16 cellular contexts compared by ENCODE assay signal in the genomic region with DNA sequence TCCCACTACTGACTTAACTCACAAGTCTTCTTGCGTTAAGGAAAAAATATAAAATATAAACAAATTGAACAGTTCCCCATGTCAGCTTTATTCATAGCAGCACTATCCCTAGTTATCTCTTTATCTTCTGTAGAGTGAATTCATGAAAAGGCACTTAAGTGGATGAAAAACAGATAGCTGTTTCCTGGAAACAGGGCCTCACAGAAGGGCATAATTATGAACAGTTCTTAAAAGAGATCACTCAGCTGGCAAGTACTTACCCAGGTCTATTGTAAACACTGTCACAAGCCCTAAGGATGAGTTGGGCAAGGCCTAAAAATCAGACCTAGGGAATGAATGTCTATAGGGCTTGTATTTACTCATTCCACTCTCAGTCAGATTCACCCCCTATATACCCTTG. TPM values are rescaled to one million over a fixed set of nuclear protein-coding genes. Genes with fewer than 3 reads are reported as not detected.
DNase-seq lines count a peak whose midpoint lies in the region; ATAC-seq, FAIRE-seq and TF ChIP-seq lines count a peak whose summit lies in the region.
"Had no signal": no experiment of that assay in that cellular context is flagged by ENCODE, and none has a peak within 500 bp of the region (broad histone marks: within the 10 kb centered on the region; RNA-seq: fewer than 3 reads in every experiment).

No MANE protein-coding gene starts in this region.

- DNase-seq in CD4-positive, alpha-beta memory T cell = no peak
- peak; percentile 37 for DNase-seq in NCI-H748 treated with DMSO at 0.1 percent for 48 hours (lab: John Stamatoyannopoulos, UW)
- DNase-seq in GM12878 (ENCODE audit: low read depth, low spot score) = no peak
- DNase-seq in RCC 7860 (ENCODE audit: low spot score) = no peak
- no peak for DNase-seq in SKM-1 treated with dmso at 0.1 percent for 144 hours (lab: John Stamatoyannopoulos, UW; ENCODE audit: unreplicated experiment)
- DNase-seq: activated effector memory CD4-positive, alpha-beta T cell treated with anti-CD3 and anti-CD28 coated beads, Interleukin-2, amount 50 U/mL, for 16 hours; central memory CD4-positive, alpha-beta T cell; lower lobe of right lung; NK-92 treated with Interleukin-12 subunit alpha and Interleukin-12 subunit beta, amount 100 ng/mL, for 24 hours; substantia nigra; SW 1271 had no signal

- H3K4me3 Mint-ChIP-seq in CD4-positive, alpha-beta memory T cell = peak overlapping the region in 2 of 8 donors; percentile 1 to 22

- intact Hi-C loops in CD4-positive, alpha-beta memory T cell (cut with micrococcal nuclease) = no loop called here
- intact Hi-C loops in GM12878 (cut with micrococcal nuclease; ENCODE audit: unreplicated experiment) = no loop called here

- TF ChIP-seq POLR2A in GM12878 (IDR thresholded peaks at IDR 0.05; ENCODE audit: low read depth, low read length) = no peak

- no peak overlapping the region for H3K27ac ChIP-seq in CD4-positive, alpha-beta memory T cell (ENCODE audit: low read depth, low read length)
- no peak overlapping the region for H3K27ac ChIP-seq in HEK293 (ENCODE audit: extremely low read depth, low read depth, low read length)
- no peak overlapping the region for H3K27ac ChIP-seq in GM12878 (ENCODE audit: control insufficient read depth, insufficient read depth)
- H3K27ac ChIP-seq: BLaER1 treated with 17β-estradiol and CSF1 and Interleukin-3, amounts not matched to agents 10 nM and 100 nM; lower lobe of right lung had no signal

- FAIRE-seq in GM12878 (lab: Jason Lieb, UNC) = no peak
- no peak for FAIRE-seq in RCC 7860 (lab: Jason Lieb, UNC)

- H2AFZ ChIP-seq in GM12878 (ENCODE audit: control insufficient read depth, low read depth, low read length) = no peak overlapping the region

- WGBS in GM12878 (ENCODE audit: insufficient coverage, insufficient replicate concordance, low lambda C conversion rate, missing lambda C conversion rate) = 59% methylated on average over 1 of the region's 1 CpG

- in situ Hi-C loops in GM12878 (cut with MboI) = no loop called here

- H3K36me3 ChIP-seq in CD4-positive, alpha-beta memory T cell (ENCODE audit: insufficient read depth, low read length) = no peaks in the 10 kb centered on the region
- H3K36me3 ChIP-seq in HEK293 (ENCODE audit: control insufficient read depth in 2 of 2, insufficient read depth in 1 of 2, low read length in 2 of 2) = no peaks in the 10 kb centered on the region
- H3K36me3 ChIP-seq in GM12878 (ENCODE audit: control insufficient read depth in 2 of 2, insufficient read depth in 2 of 2, low read length in 1 of 2) = peaks cover 2 to 10% of the 10 kb centered on the region in 2 experiments; a peak in 2 of 4 replicates
- H3K36me3 ChIP-seq: BLaER1 treated with 17β-estradiol and CSF1 and Interleukin-3, amounts not matched to agents 10 nM and 100 nM; lower lobe of right lung had no signal

- H3K27me3 Mint-ChIP-seq in CD4-positive, alpha-beta memory T cell = no peaks in the 10 kb centered on the region

- no peaks in the 10 kb centered on the region for H3K9me3 ChIP-seq in CD4-positive, alpha-beta memory T cell (ENCODE audit: control insufficient read depth in 1 of 2, low read length in 2 of 2)
- H3K9me3 ChIP-seq in HEK293 (ENCODE audit: control insufficient read depth, insufficient read depth, low read depth, low read length) (no peaks in the 10 kb centered on the region), GM12878 (replicated peaks; ENCODE audit: control insufficient read depth, insufficient read depth, low read length) (peaks cover 12% of the 10 kb centered on the region; the same call in 2 of the 3 replicates)
- H3K9me3 ChIP-seq: lower lobe of right lung had no signal

- H3K4me2 ChIP-seq in GM12878 (ENCODE audit: control insufficient read depth, insufficient read depth) = 0 out of 2 replicates have a peak overlapping the region, but pooled peaks have one; percentile 15
- H3K4me2 ChIP-seq: BLaER1 treated with 17β-estradiol and CSF1 and Interleukin-3, amounts not matched to agents 10 nM and 100 nM had no signal

- POLR2A ChIA-PET in CD4-positive, alpha-beta memory T cell (lab: Charles Lee; ENCODE audit: partially characterized antibody) = no interaction called here
- POLR2A ChIA-PET in HEK293 (lab: Yijun Ruan, JAX) (interaction anchor here (1.3 kb wide), 1 partner anchor 11 kb away, joined by 5 read pairs; a partner anchor contains a TSS), GM12878 (lab: Charles Lee) (no interaction called here)

- peaks cover 0 to 2% (median 0%) of the 10 kb centered on the region in 8 donors for H3K9me3 Mint-ChIP-seq in CD4-positive, alpha-beta memory T cell

- TF ChIP-seq CTCF in HEK293 (tag by site-specific recombination; IDR thresholded peaks at IDR 0.05) (no peak), GM12878 (IDR thresholded peaks at IDR 0.05 in 2 of 3, conservative IDR thresholded peaks at IDR 0.05 in 1 of 3; ENCODE audit: control insufficient read depth in 2 of 3, extremely low read depth in 1 of 3, insufficient read depth in 1 of 3, low read depth in 3 of 3, low read length in 3 of 3) (no peak)

- ATAC-seq in GM12878 = peak; percentile 38
- ATAC-seq in GM18498 (IDR thresholded peaks at IDR 0.05; ENCODE audit: unreplicated experiment) = no peak
- no peak for ATAC-seq in HG03280 (IDR thresholded peaks at IDR 0.05; ENCODE audit: unreplicated experiment)
- ATAC-seq: HCT116 had no signal

- H3K4me1 Mint-ChIP-seq in CD4-positive, alpha-beta memory T cell = peaks cover 18 to 45% (median 33%) of the 10 kb centered on the region in 4 donors

- peaks cover 23% of the 10 kb centered on the region for H3K4me1 ChIP-seq in CD4-positive, alpha-beta memory T cell (ENCODE audit: insufficient read depth, low read length)
- peaks cover 6% of the 10 kb centered on the region for H3K4me1 ChIP-seq in HEK293 (ENCODE audit: control insufficient read depth, insufficient read depth, low read length)
- H3K4me1 ChIP-seq in GM12878 (ENCODE audit: control insufficient read depth, insufficient read depth, low read length) = peaks cover 3% of the 10 kb centered on the region
- H3K4me1 ChIP-seq: BLaER1 treated with 17β-estradiol and CSF1 and Interleukin-3, amounts not matched to agents 10 nM and 100 nM; lower lobe of right lung had no signal

- H3K9ac ChIP-seq in GM12878 (ENCODE audit: control insufficient read depth, insufficient read depth, low read length) = no peak overlapping the region
- H3K9ac ChIP-seq: BLaER1 treated with 17β-estradiol and CSF1 and Interleukin-3, amounts not matched to agents 10 nM and 100 nM had no signal

- H3K27ac Mint-ChIP-seq in CD4-positive, alpha-beta memory T cell = peak overlapping the region in 4 of 7 donors; percentile 0 to 78 (median 44)

- H4K20me1 ChIP-seq in GM12878 (ENCODE audit: control insufficient read depth, insufficient read depth) = no peaks in the 10 kb centered on the region
- H4K20me1 ChIP-seq: BLaER1 treated with 17β-estradiol and CSF1 and Interleukin-3, amounts not matched to agents 10 nM and 100 nM had no signal

- RAD21 ChIA-PET in GM12878 (lab: Charles Lee; ENCODE audit: unreplicated experiment) = interaction anchor here (0.9 to 1.7 kb wide), 4 partner anchors 8 to 18 kb away, joined by 3 to 6 read pairs (median 4); a partner anchor contains a TSS

- H3K36me3 Mint-ChIP-seq in CD4-positive, alpha-beta memory T cell = peaks cover 0 to 2% of the 10 kb centered on the region in 2 donors

- SMC1A ChIA-PET in GM12878 (lab: Charles Lee; ENCODE audit: uncharacterized antibody, unreplicated experiment) = interaction anchor here (1.0 to 4.5 kb wide), 6 partner anchors 7 to 90 kb away, joined by 3 to 26 read pairs (median 6); no protein-coding TSS in a partner anchor

- CTCF ChIA-PET in CD4-positive, alpha-beta memory T cell (lab: Charles Lee; ENCODE audit: partially characterized antibody) = interaction anchor here (0.8 to 1.5 kb wide), 3 partner anchors 10 to 90 kb away, joined by 3 to 4 read pairs (median 3); a partner anchor contains a TSS
- CTCF ChIA-PET in HEK293 (lab: Yijun Ruan, JAX) = interaction anchor here (1.0 to 2.0 kb wide), 2 partner anchors 18 to 223 kb away, joined by 3 to 5 read pairs; no protein-coding TSS in a partner anchor
- CTCF ChIA-PET in GM12878 (lab: Yijun Ruan, JAX) = interaction anchor here (0.9 to 2.2 kb wide), 4 partner anchors 8 to 93 kb away, joined by 3 to 10 read pairs (median 7); no protein-coding TSS in a partner anchor

- TF ChIP-seq RAD21 in GM12878 (IDR thresholded peaks at IDR 0.05; ENCODE audit: insufficient read depth, low read depth, low read length) = no peak

- no peaks in the 10 kb centered on the region for H3K27me3 ChIP-seq in CD4-positive, alpha-beta memory T cell (ENCODE audit: insufficient read depth, low read length)
- H3K27me3 ChIP-seq in GM12878 (replicated peaks in 1 of 2; ENCODE audit: control insufficient read depth in 2 of 2, insufficient read depth in 2 of 2, low read length in 1 of 2) = no peaks in the 10 kb centered on the region
- H3K27me3 ChIP-seq: BLaER1 treated with 17β-estradiol and CSF1 and Interleukin-3, amounts not matched to agents 10 nM and 100 nM had no signal

- H3K79me2 ChIP-seq in GM12878 (ENCODE audit: control insufficient read depth, insufficient read depth, low read length) = peaks cover 47% of the 10 kb centered on the region

- no peak overlapping the region for H3K4me3 ChIP-seq in CD4-positive, alpha-beta memory T cell (ENCODE audit: low read length in 2 of 2)
- no peak overlapping the region for H3K4me3 ChIP-seq in HEK293 (ENCODE audit: low read depth, low read length)
- H3K4me3 ChIP-seq in GM12878 = no peak overlapping the region
- H3K4me3 ChIP-seq: BLaER1 treated with 17β-estradiol and CSF1 and Interleukin-3, amounts not matched to agents 10 nM and 100 nM; lower lobe of right lung had no signal

- no peak for TF ChIP-seq EP300 in GM12878 (IDR thresholded peaks at IDR 0.05; ENCODE audit: borderline replicate concordance in 1 of 2, control insufficient read depth in 1 of 2, low read depth in 2 of 2, low read length in 2 of 2)

- BruUV-seq in GM12878 (replicated peaks; lab: Mats Ljungman, UMichigan) = no TSS peak

RNA-seq across cellular contexts. Expression of a gene that starts 10.7 kb away (rescaled TPM):
- 1 to 10 TPM; 3.4 to 3.5 TPM for total RNA-seq in CD4-positive, alpha-beta memory T cell
- polyA plus RNA-seq in CD4-positive, alpha-beta memory T cell = 10 to 100 TPM in 1 of 2 donors, 1 to 10 TPM in 1; 8.6 to 17.1 TPM
- total RNA-seq in GM12878 (2013; cell fraction: nucleolus; rRNA removed) = 21.2 and 21.5 TPM in 2 replicates
- 19.6 and 21.5 TPM in 2 replicates for total RNA-seq in GM12878 (2014; rRNA removed)
- 15.3 and 16.0 TPM in 2 replicates for total RNA-seq in GM12878 (2014; rRNA removed; fragmentation: Illumina TruSeq; extraction: Trizol)
- total RNA-seq in GM12878 (2021) = 16.1 and 16.6 TPM in 2 replicates
- 5.7 TPM for polyA plus RNA-seq in GM12878 (2011; ENCODE audit: low read depth)
- polyA plus RNA-seq in GM12878 (2011; rRNA removed) = 11.0 and 11.6 TPM in 2 replicates
- 8.3 and 9.8 TPM in 2 replicates for polyA plus RNA-seq in GM12878 (2011; cell fraction: cytosol; rRNA removed)
- 6.7 and 6.8 TPM in 2 replicates for polyA plus RNA-seq in GM12878 (2011; cell fraction: nucleus; rRNA removed)
- 7.1 and 8.3 TPM in 2 replicates for polyA plus RNA-seq in GM12878 (2012)
- polyA plus RNA-seq in GM12878 (2014; fragmentation: Illumina TruSeq; extraction: Trizol) = 12.1 and 12.7 TPM in 2 replicates
- polyA plus RNA-seq in GM12878 (2014; fragmentation: Nextera tagmentation; extraction: Ambion mirVana) = 10 to 100 TPM in 1 of 2 experiments, 1 to 10 TPM in 1; 7.9 to 21.2 TPM
- polyA plus RNA-seq in GM12878 (2014; rRNA removed) = 8.7 and 9.0 TPM in 2 replicates
- polyA plus RNA-seq in GM12878 (2016; fragmentation: Nextera tagmentation; extraction: Ambion mirVana) = 10 to 100 TPM; 15.4 to 15.9 TPM
- polyA minus RNA-seq in GM12878 (2011; rRNA and poly(A)+ RNA removed) = 19.7 and 20.8 TPM in 2 replicates
- 4.5 and 6.0 TPM in 2 replicates for polyA minus RNA-seq in GM12878 (2011; cell fraction: cytosol; rRNA and poly(A)+ RNA removed)
- 7.9 and 11.9 TPM in 2 replicates for polyA minus RNA-seq in GM12878 (2011; cell fraction: nucleus; rRNA and poly(A)+ RNA removed)
